11 cellular contexts compared by ENCODE assay signal in genomic region chr12:203462-204260, GRCh38. TPM values are rescaled to one million over a fixed set of nuclear protein-coding genes. Genes with fewer than 3 reads are reported as not detected.
DNase-seq lines count a peak whose midpoint lies in the region; ATAC-seq and TF ChIP-seq lines count a peak whose summit lies in the region.
"Had no signal": no experiment of that assay in that cellular context is flagged by ENCODE, and none has a peak within 500 bp of the region (broad histone marks: within the 10 kb centered on the region; RNA-seq: fewer than 3 reads in every experiment).

No MANE protein-coding gene starts in this region.

- no peak overlapping the region for H3K27ac ChIP-seq in mesodermal cell (ENCODE audit: low read depth, low read length, severe bottlenecking)
- H3K27ac ChIP-seq: BLaER1 treated with 17β-estradiol and CSF1 and Interleukin-3, amounts not matched to agents 10 nM and 100 nM; epithelial cell of prostate had no signal

- no peak overlapping the region for H3K27ac Mint-ChIP-seq in type B pancreatic cell
- no peak overlapping the region for H3K27ac Mint-ChIP-seq in activated T-helper 17 cell treated with anti-CD3 and anti-CD28 coated beads, Interleukin-2, amount 50 U/mL, for 72 hours

- H3K36me3 ChIP-seq in mesodermal cell (ENCODE audit: control insufficient read depth, insufficient read depth, low read length) = no peaks in the 10 kb centered on the region
- H3K36me3 ChIP-seq: BLaER1 treated with 17β-estradiol and CSF1 and Interleukin-3, amounts not matched to agents 10 nM and 100 nM had no signal

- DNase-seq in NCI-H1417 (lab: John Stamatoyannopoulos, UW) (peak in 2 of 3 experiments; percentile 35 to 45), NCI-H1417 treated with DMSO at 0.1 percent for 48 hours (lab: John Stamatoyannopoulos, UW) (no peak), ecto neural progenitor cell (ENCODE audit: low spot score) (peak; percentile 86), type B pancreatic cell (ENCODE audit: extremely low spot score, unreplicated experiment) (no peak)
- no peak for DNase-seq in activated CD4-positive, CD25-positive, alpha-beta regulatory T cell treated with anti-CD3 and anti-CD28 coated beads, Interleukin-2, amount 50 U/mL, for 72 hours
- DNase-seq: SHP77 had no signal

- peak; percentile 59 for TF ChIP-seq CTCF in type B pancreatic cell (conservative IDR thresholded peaks at IDR 0.05)

- peaks cover 18% of the 10 kb centered on the region for H3K4me1 ChIP-seq in mesodermal cell (ENCODE audit: control insufficient read depth, insufficient read depth, low read length, poor library complexity, severe bottlenecking)
- H3K4me1 ChIP-seq: BLaER1 treated with 17β-estradiol and CSF1 and Interleukin-3, amounts not matched to agents 10 nM and 100 nM had no signal

- peak overlapping the region; percentile 73 for H3K4me3 Mint-ChIP-seq in type B pancreatic cell
- H3K4me3 Mint-ChIP-seq in activated T-helper 17 cell treated with anti-CD3 and anti-CD28 coated beads, Interleukin-2, amount 50 U/mL, for 72 hours = no peak overlapping the region

- ATAC-seq in GM21367 (IDR thresholded peaks at IDR 0.05; ENCODE audit: unreplicated experiment) = no peak
- ATAC-seq in activated T-helper 17 cell treated with anti-CD3 and anti-CD28 coated beads, Interleukin-2, amount 50 U/mL, for 72 hours (replicated peaks) = no peak

- H3K9me3 Mint-ChIP-seq in type B pancreatic cell = no peaks in the 10 kb centered on the region
- H3K9me3 Mint-ChIP-seq in activated T-helper 17 cell treated with anti-CD3 and anti-CD28 coated beads, Interleukin-2, amount 50 U/mL, for 72 hours = no peaks in the 10 kb centered on the region

- H3K4me3 ChIP-seq in mesodermal cell (ENCODE audit: extremely low read depth, insufficient read depth, low read length, poor library complexity, severe bottlenecking) = peak overlapping the region; percentile 54
- H3K4me3 ChIP-seq: BLaER1 treated with 17β-estradiol and CSF1 and Interleukin-3, amounts not matched to agents 10 nM and 100 nM had no signal

- no peaks in the 10 kb centered on the region for H3K9me3 ChIP-seq in mesodermal cell (ENCODE audit: control insufficient read depth, low read length)
- H3K9me3 ChIP-seq: BLaER1 treated with 17β-estradiol and CSF1 and Interleukin-3, amounts not matched to agents 10 nM and 100 nM had no signal

- WGBS in mesodermal cell (ENCODE audit: insufficient coverage in 2 of 2), 2 experiments = 1 to 2% methylated on average over 34 to 69 of the region's 84 CpGs

- peaks cover 70% of the 10 kb centered on the region for H3K27me3 Mint-ChIP-seq in type B pancreatic cell
- H3K27me3 Mint-ChIP-seq in activated T-helper 17 cell treated with anti-CD3 and anti-CD28 coated beads, Interleukin-2, amount 50 U/mL, for 72 hours = peaks cover 52% of the 10 kb centered on the region

- H3K36me3 Mint-ChIP-seq in type B pancreatic cell = peaks cover 13% of the 10 kb centered on the region
- H3K36me3 Mint-ChIP-seq in activated T-helper 17 cell treated with anti-CD3 and anti-CD28 coated beads, Interleukin-2, amount 50 U/mL, for 72 hours (ENCODE audit: low read depth) = no peaks in the 10 kb centered on the region

- H3K4me1 Mint-ChIP-seq in type B pancreatic cell (ENCODE audit: unreplicated experiment) = peaks cover 4% of the 10 kb centered on the region
- H3K4me1 Mint-ChIP-seq in activated T-helper 17 cell treated with anti-CD3 and anti-CD28 coated beads, Interleukin-2, amount 50 U/mL, for 72 hours = no peaks in the 10 kb centered on the region

RNA-seq across cellular contexts. Expression of gene SLC6A12, which starts 10.3 kb away (rescaled TPM):
- 1.9 TPM for polyA plus RNA-seq in mesodermal cell (2013, experiment 1 of 2)
- polyA plus RNA-seq in mesodermal cell (2013, experiment 2 of 2) = 2.1 TPM
- total RNA-seq in type B pancreatic cell (ENCODE audit: low replicate concordance) = 2.1 and 3.0 TPM in 2 replicates
- not detected for total RNA-seq in activated T-helper 17 cell treated with anti-CD3 and anti-CD28 coated beads, Interleukin-2, amount 50 U/mL, for 72 hours

RNA-seq across cellular contexts. Expression of gene SLC6A13, which starts 59.0 kb away (rescaled TPM):
- not detected for polyA plus RNA-seq in mesodermal cell (2013, experiment 1 of 2)
- not detected for polyA plus RNA-seq in mesodermal cell (2013, experiment 2 of 2)
- total RNA-seq in type B pancreatic cell (ENCODE audit: low replicate concordance) = 5.5 and 7.0 TPM in 2 replicates
- under 1 TPM in 1 of 2 donors, not detected in 1; 0.32 TPM for total RNA-seq in activated T-helper 17 cell treated with anti-CD3 and anti-CD28 coated beads, Interleukin-2, amount 50 U/mL, for 72 hours

Comparison
In these comparisons a context has a peak if more than half of its experiments do, and no peak if none do; other contexts are left out.
1. DNase-seq: peak in NCI-H1417 (2 of 3) and ecto neural progenitor cell (single experiment); none in NCI-H1417 treated with DMSO at 0.1 percent for 48 hours (single experiment), type B pancreatic cell (single experiment) and activated CD4-positive, CD25-positive, alpha-beta regulatory T cell treated with anti-CD3 and anti-CD28 coated beads, Interleukin-2, amount 50 U/mL, for 72 hours (single experiment).